In genomic region chr12:25997401-25997973, GRCh38 we compare ENCODE assay signal across 11 cellular contexts. TPM values are rescaled to one million over a fixed set of nuclear protein-coding genes. Genes with fewer than 3 reads are reported as not detected.
A peak's percentile ranks its signal among the peaks of the same experiment; 100 is the strongest.
DNase-seq lines count a peak whose midpoint lies in the region; ATAC-seq and TF ChIP-seq lines count a peak whose summit lies in the region.
"Had no signal": no experiment of that assay in that cellular context is flagged by ENCODE, and none has a peak within 500 bp of the region (broad histone marks: within the 10 kb centered on the region; RNA-seq: fewer than 3 reads in every experiment).

No MANE protein-coding gene starts in this region.

- no peaks in the 10 kb centered on the region for H4K20me1 ChIP-seq in H9 (ENCODE audit: control insufficient read depth, insufficient read depth, insufficient read length)

- H3K23ac ChIP-seq in H9 (ENCODE audit: insufficient read length, low read depth, low read length): no peak overlapping the region

- no peak overlapping the region for H3K9ac ChIP-seq in H9 (ENCODE audit: extremely low read depth, insufficient read length, low read length)

- H2AK5ac ChIP-seq in H9 (ENCODE audit: insufficient read length, low read length): no peak overlapping the region

- intact Hi-C loops in sciatic nerve (cut with DNase I): no loop called here

- H4K91ac ChIP-seq in H9 (ENCODE audit: insufficient read length, low read depth, low read length): no peak overlapping the region

- no peaks in the 10 kb centered on the region for H3K9me3 ChIP-seq in H9 (ENCODE audit: control insufficient read depth, low read depth, low read length)

- H3K27me3 ChIP-seq in H9 (ENCODE audit: insufficient read depth, low read length): no peaks in the 10 kb centered on the region

- peaks cover 58 to 63% of the 10 kb centered on the region in 2 experiments for H3K4me1 Mint-ChIP-seq in H9
- H3K4me1 Mint-ChIP-seq: T-helper 17 cell had no signal

- peaks cover 4% of the 10 kb centered on the region; the same call in 1 of the 2 replicates for H3K79me2 ChIP-seq in H9 (ENCODE audit: insufficient read depth, low read length)

- H3K18ac ChIP-seq in H9 (ENCODE audit: insufficient read length, low read depth, low read length): no peak overlapping the region

- H3K27ac Mint-ChIP-seq in H9: peak overlapping the region; percentile 46 to 97 (median 93); a peak in 6 of 7 replicates
- H3K27ac Mint-ChIP-seq: T-helper 17 cell had no signal

- no peaks in the 10 kb centered on the region for H3K27me3 Mint-ChIP-seq in H9 (ENCODE audit: low read depth)

- H4K8ac ChIP-seq in H9 (replicated peaks; ENCODE audit: insufficient read length, low read depth, low read length): no peak overlapping the region

- H3K27ac ChIP-seq in H9 (ENCODE audit: insufficient read length, low read depth, low read length): no peak overlapping the region

- H3K56ac ChIP-seq in H9 (ENCODE audit: insufficient read length, low read depth, low read length): no peak overlapping the region

- H3K36me3 Mint-ChIP-seq in H9 (ENCODE audit: insufficient read depth in 1 of 3, low read depth in 3 of 3): peaks cover 0 to 2% (median under 1%) of the 10 kb centered on the region in 3 experiments; a peak in 3 of 7 replicates

- no peaks in the 10 kb centered on the region for H3K23me2 ChIP-seq in H9 (ENCODE audit: insufficient read length, low read depth, low read length, poor library complexity, severe bottlenecking)

- no peaks in the 10 kb centered on the region for H3K9me3 Mint-ChIP-seq in H9

- peaks cover 3% of the 10 kb centered on the region; the same call in 1 of the 2 replicates for H3K4me1 ChIP-seq in H9 (ENCODE audit: insufficient read depth, low read length)

- H3T11ph ChIP-seq in H9 (ENCODE audit: low read length): no peak overlapping the region

- H4K5ac ChIP-seq in H9 (ENCODE audit: insufficient read length, low read depth, low read length): no peak overlapping the region

- H3K79me1 ChIP-seq in H9 (ENCODE audit: insufficient read depth, low read depth, low read length, poor library complexity, severe bottlenecking): no peaks in the 10 kb centered on the region

- no peak for DNase-seq in H9
- peak; percentile 89 to 93 for DNase-seq in SW 1271 (lab: John Stamatoyannopoulos, UW)
- peak; percentile 84 for DNase-seq in foreskin melanocyte
- no peak for DNase-seq in sciatic nerve (ENCODE audit: low spot score)
- DNase-seq in MV-4-11 (lab: John Stamatoyannopoulos, UW): no peak
- DNase-seq in NK-92 treated with Interleukin-12 subunit alpha and Interleukin-12 subunit beta, amount 100 ng/mL, for 24 hours (lab: John Stamatoyannopoulos, UW): no peak
- DNase-seq: activated gamma-delta T cell treated with Interleukin-2 at 50 U/mL for 16 hours, islet precursor cell, T-helper 17 cell had no signal

- no peak overlapping the region for H2AFZ ChIP-seq in H9 (ENCODE audit: low read length)

- H2BK12ac ChIP-seq in H9 (ENCODE audit: insufficient read length, low read depth, low read length): no peak overlapping the region

- no peak overlapping the region for H3K14ac ChIP-seq in H9 (ENCODE audit: insufficient read depth, low read length)

- H2BK120ac ChIP-seq in H9 (ENCODE audit: low read depth, low read length, poor library complexity, severe bottlenecking): no peak overlapping the region

- no CpG with 5 or more reads among the region's 5 CpGs for WGBS in H9 (ENCODE audit: extremely low coverage, insufficient read length, low lambda C conversion rate)

- no peak overlapping the region for H2BK5ac ChIP-seq in H9 (ENCODE audit: insufficient read length, low read length)

- H3K4me3 Mint-ChIP-seq in H9: no peak overlapping the region
- H3K4me3 Mint-ChIP-seq: T-helper 17 cell had no signal

- no peak overlapping the region for H2BK15ac ChIP-seq in H9 (ENCODE audit: low read depth, low read length)

- no peak overlapping the region for H3K4ac ChIP-seq in H9 (ENCODE audit: low read depth, low read length)

- no peak for TF ChIP-seq CTCF in H9 (conservative IDR thresholded peaks at IDR 0.05)

- ATAC-seq in sciatic nerve (peak; percentile 56), HG03457 (IDR thresholded peaks at IDR 0.05; ENCODE audit: unreplicated experiment) (no peak), GM18868 (IDR thresholded peaks at IDR 0.05; ENCODE audit: unreplicated experiment) (no peak)
- ATAC-seq: T-helper 17 cell had no signal

- no peak overlapping the region for H3K4me2 ChIP-seq in H9 (ENCODE audit: insufficient read depth, insufficient read length, low read length)

- no peak overlapping the region for H2BK20ac ChIP-seq in H9 (ENCODE audit: low read depth, low read length, poor library complexity, severe bottlenecking)

RNA-seq across cellular contexts. Expression of gene RASSF8, which starts 39.0 kb away (rescaled TPM):
- total RNA-seq in H9 (2021) (38.8 and 40.6 TPM in 2 replicates), sciatic nerve (132 TPM)

Comparison
In these comparisons a context has a peak if more than half of its experiments do, and no peak if none do; other contexts are left out.
1. DNase-seq: peak in SW 1271 (2 of 2) and foreskin melanocyte (single experiment); none in H9 (single experiment), sciatic nerve (single experiment), MV-4-11 (single experiment) and NK-92 treated with Interleukin-12 subunit alpha and Interleukin-12 subunit beta, amount 100 ng/mL, for 24 hours (single experiment).